Comparison of ENCODE assay signal across 10 cellular contexts in the genomic region with DNA sequence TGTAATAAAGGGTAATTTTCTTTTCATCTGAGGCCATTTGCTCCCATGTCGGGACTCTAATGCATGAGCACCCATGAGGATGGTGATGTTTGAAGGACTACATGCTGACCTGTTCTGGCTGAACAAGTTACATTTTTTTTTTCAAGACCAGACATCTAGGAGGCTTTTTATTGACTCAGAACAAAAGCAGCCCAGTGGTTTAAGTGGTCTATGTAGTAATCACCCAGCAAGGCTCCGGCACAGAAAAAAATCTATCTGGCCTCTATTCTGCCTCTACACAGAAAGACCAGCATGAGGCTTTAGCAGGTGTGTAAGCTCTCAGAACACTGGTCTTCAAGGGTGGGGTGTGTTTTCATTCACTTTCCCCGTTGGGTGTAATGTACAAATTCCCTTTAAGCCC. TPM values are rescaled to one million over a fixed set of nuclear protein-coding genes. Genes with fewer than 3 reads are reported as not detected.
DNase-seq lines count a peak whose midpoint lies in the region; ATAC-seq and TF ChIP-seq lines count a peak whose summit lies in the region.
"Had no signal": no experiment of that assay in that cellular context is flagged by ENCODE, and none has a peak within 500 bp of the region (broad histone marks: within the 10 kb centered on the region; RNA-seq: fewer than 3 reads in every experiment).

No MANE protein-coding gene starts in this region.

- peaks cover 6% of the 10 kb centered on the region for H3K4me1 ChIP-seq in HAP-1
- peaks cover 0 to 8% (median 2%) of the 10 kb centered on the region in 4 donors for H3K4me1 ChIP-seq in stomach

- CTCF ChIA-PET in activated CD4-positive, alpha-beta memory T cell treated with anti-CD3 and anti-CD28 coated beads for 36 hours (lab: Charles Lee) = interaction anchor here (1.3 to 3.1 kb wide), 5 partner anchors 10 to 145 kb away, joined by 5 to 12 read pairs (median 6); no protein-coding TSS in a partner anchor
- CTCF ChIA-PET in RWPE1 (lab: Yijun Ruan, JAX) = interaction anchor here (0.5 to 1.7 kb wide), 3 partner anchors 112 to 277 kb away, joined by 3 to 17 read pairs (median 5); no protein-coding TSS in a partner anchor

- no peak for TF ChIP-seq POLR2A in stomach (IDR thresholded peaks at IDR 0.05)

- H3K27me3 Mint-ChIP-seq in activated CD4-positive, alpha-beta memory T cell treated with anti-CD3 and anti-CD28 coated beads for 36 hours = no peaks in the 10 kb centered on the region

- no peak overlapping the region for H3K27ac ChIP-seq in stomach
- H3K27ac ChIP-seq in RWPE1 = no peak overlapping the region
- H3K27ac ChIP-seq: skin epidermis had no signal

- ATAC-seq in GM19397 (IDR thresholded peaks at IDR 0.05; ENCODE audit: unreplicated experiment) (peak; percentile 86), HG03139 (IDR thresholded peaks at IDR 0.05; ENCODE audit: unreplicated experiment) (peak; percentile 73)

- no peak for TF ChIP-seq EP300 in stomach (IDR thresholded peaks at IDR 0.05)

- H3K4me3 Mint-ChIP-seq in activated CD4-positive, alpha-beta memory T cell treated with anti-CD3 and anti-CD28 coated beads for 36 hours = no peak overlapping the region

- no peaks in the 10 kb centered on the region for H3K9me3 Mint-ChIP-seq in activated CD4-positive, alpha-beta memory T cell treated with anti-CD3 and anti-CD28 coated beads for 36 hours

- H3K27ac Mint-ChIP-seq in activated CD4-positive, alpha-beta memory T cell treated with anti-CD3 and anti-CD28 coated beads for 36 hours = no peak overlapping the region

- TF ChIP-seq CTCF in stomach (IDR thresholded peaks at IDR 0.05) (no peak), RWPE1 (conservative IDR thresholded peaks at IDR 0.05; ENCODE audit: low read depth) (no peak)

- H3K36me3 ChIP-seq in HAP-1 (replicated peaks) (no peaks in the 10 kb centered on the region), stomach (no peaks in the 10 kb centered on the region)

- in situ Hi-C loops in HAP-1 (cut with MboI; ENCODE audit: low sequenced_read_pairs) = no loop called here

- no peaks in the 10 kb centered on the region for H3K36me3 Mint-ChIP-seq in activated CD4-positive, alpha-beta memory T cell treated with anti-CD3 and anti-CD28 coated beads for 36 hours

- POLR2A ChIA-PET in activated CD4-positive, alpha-beta memory T cell treated with anti-CD3 and anti-CD28 coated beads for 36 hours (lab: Charles Lee) = no interaction called here
- POLR2A ChIA-PET in RWPE1 (lab: Yijun Ruan, JAX; ENCODE audit: low non-redundant PET) = no interaction called here

- no peak overlapping the region for H3K4me3 ChIP-seq in HAP-1
- no peak overlapping the region for H3K4me3 ChIP-seq in stomach
- H3K4me3 ChIP-seq: skin epidermis had no signal

- intact Hi-C loops in activated CD4-positive, alpha-beta memory T cell treated with anti-CD3 and anti-CD28 coated beads for 36 hours (cut with micrococcal nuclease) = loop anchor here (5.0 kb wide), 1 partner anchor 113 kb away; no protein-coding TSS in a partner anchor
- intact Hi-C loops in stomach (cut with DNase I; ENCODE audit: low total_unique reads) = no loop called here

- DNase-seq in AG08396 (ENCODE audit: low spot score) = peak; percentile 29
- DNase-seq in activated CD4-positive, alpha-beta memory T cell treated with anti-CD3 and anti-CD28 coated beads for 36 hours = peak; percentile 20
- no peak for DNase-seq in HAP-1 (ENCODE audit: low spot score in 2 of 2)
- no peak for DNase-seq in stomach
- DNase-seq in RWPE1 (ENCODE audit: low spot score) = no peak
- DNase-seq in NCI-H1694 (lab: John Stamatoyannopoulos, UW) = no peak
- DNase-seq: DMS79 had no signal

- H3K9me3 ChIP-seq in HAP-1 = no peaks in the 10 kb centered on the region
- no peaks in the 10 kb centered on the region for H3K9me3 ChIP-seq in stomach

- WGBS in stomach, 5 donors = 70 to 85% (median 81%) methylated on average over 3 of the region's 3 CpGs

- H3K4me1 Mint-ChIP-seq in activated CD4-positive, alpha-beta memory T cell treated with anti-CD3 and anti-CD28 coated beads for 36 hours (ENCODE audit: low read depth) = peaks cover 35% of the 10 kb centered on the region

- H3K27me3 ChIP-seq in HAP-1 (ENCODE audit: low read depth) (no peaks in the 10 kb centered on the region), stomach (no peaks in the 10 kb centered on the region)

RNA-seq across cellular contexts. Expression of a gene that starts 15.8 kb away (rescaled TPM):
- total RNA-seq in activated CD4-positive, alpha-beta memory T cell treated with anti-CD3 and anti-CD28 coated beads for 36 hours = 1 to 10 TPM; 6.8 to 6.9 TPM
- total RNA-seq in stomach = 1 to 10 TPM in 3 of 5 donors, under 1 TPM in 2; under 0.01 to 5.5 (median 1.2) TPM
- 10 to 100 TPM; 14.6 to 50.4 (median 43.3) TPM for polyA plus RNA-seq in stomach

Comparison
In these comparisons a context has a peak if more than half of its experiments do, and no peak if none do; other contexts are left out.
1. DNase-seq: peak in AG08396 (single experiment) and activated CD4-positive, alpha-beta memory T cell treated with anti-CD3 and anti-CD28 coated beads for 36 hours (single experiment); none in HAP-1 (0 of 2), stomach (single experiment), RWPE1 (single experiment) and NCI-H1694 (single experiment).